ENCODE assay signal across 9 cellular contexts in genomic region chr2:63843093-63843492, GRCh38. TPM values are rescaled to one million over a fixed set of nuclear protein-coding genes. Genes with fewer than 3 reads are reported as not detected.
DNase-seq lines count a peak whose midpoint lies in the region; ATAC-seq and TF ChIP-seq lines count a peak whose summit lies in the region.
"Had no signal": no experiment of that assay in that cellular context is flagged by ENCODE, and none has a peak within 500 bp of the region (broad histone marks: within the 10 kb centered on the region; RNA-seq: fewer than 3 reads in every experiment).

No MANE protein-coding gene starts in this region.

- H3K36me3 ChIP-seq in HAP-1 (replicated peaks): no peaks in the 10 kb centered on the region

- H3K4me3 ChIP-seq in HAP-1 (peak overlapping the region; percentile 83), foreskin fibroblast (ENCODE audit: low read depth in 1 of 2, low read length in 2 of 2) (peak overlapping the region; percentile 86 to 88), skeletal muscle cell (ENCODE audit: low read depth, low read length) (peak overlapping the region; percentile 56)

- POLR2A ChIA-PET in activated B cell treated with CpG ODN at 0.5 μM for 24 hours (lab: Charles Lee): interaction anchor here (3.7 kb wide), 1 partner anchor 9 kb away, joined by 21 read pairs; no protein-coding TSS in a partner anchor

- H3K27me3 Mint-ChIP-seq in activated B cell treated with CpG ODN at 0.5 μM for 24 hours: no peaks in the 10 kb centered on the region

- ATAC-seq in activated B cell treated with CpG ODN at 0.5 μM for 24 hours (ENCODE audit: low read depth): no peak
- no peak for ATAC-seq in GM18868 (IDR thresholded peaks at IDR 0.05; ENCODE audit: unreplicated experiment)
- ATAC-seq in GM18505 (IDR thresholded peaks at IDR 0.05; ENCODE audit: unreplicated experiment): no peak

- peak overlapping the region; percentile 97 for H3K4me3 Mint-ChIP-seq in activated B cell treated with CpG ODN at 0.5 μM for 24 hours

- CTCF ChIA-PET in activated B cell treated with CpG ODN at 0.5 μM for 24 hours (lab: Charles Lee): interaction anchor here (1.9 kb wide), 1 partner anchor 18 kb away, joined by 9 read pairs; no protein-coding TSS in a partner anchor

- DNase-seq in HAP-1 (ENCODE audit: low spot score in 2 of 2) (no peak), activated B cell treated with CpG ODN at 0.5 μM for 24 hours (no peak), foreskin fibroblast (no peak), skeletal muscle cell (ENCODE audit: low read depth) (no peak), GM19240 (ENCODE audit: insufficient read length, low spot score) (no peak)
- DNase-seq in stimulated activated naive CD4-positive, alpha-beta T cell treated with Interleukin-2 at 50 U/mL for 16 hours (lab: John Stamatoyannopoulos, UW): no peak
- DNase-seq: NCI-H2227 treated with DMSO at 0.1 percent for 48 hours had no signal

- H3K4me1 Mint-ChIP-seq in activated B cell treated with CpG ODN at 0.5 μM for 24 hours: peaks cover 61% of the 10 kb centered on the region

- H3K4me1 ChIP-seq in HAP-1: peaks cover 52% of the 10 kb centered on the region

- TF ChIP-seq CTCF in activated B cell treated with CpG ODN at 0.5 μM for 24 hours (IDR thresholded peaks at IDR 0.05) (no peak), foreskin fibroblast (IDR thresholded peaks at IDR 0.05; ENCODE audit: low read depth, low read length) (no peak)

- no peaks in the 10 kb centered on the region for H3K9me3 Mint-ChIP-seq in activated B cell treated with CpG ODN at 0.5 μM for 24 hours

- in situ Hi-C loops in HAP-1 (cut with MboI; ENCODE audit: low sequenced_read_pairs): no loop called here

- intact Hi-C loops in activated B cell treated with CpG ODN at 0.5 μM for 24 hours (cut with micrococcal nuclease): loop anchor here (10.0 kb wide), 1 partner anchor 1648 kb away; the partner anchor contains the start of gene B3GNT2

- no peaks in the 10 kb centered on the region for H3K9me3 ChIP-seq in HAP-1

- TF ChIP-seq POLR2A in GM18505 (IDR thresholded peaks at IDR 0.05; ENCODE audit: borderline replicate concordance, extremely low read depth, insufficient read depth, insufficient read length): no peak

- no peaks in the 10 kb centered on the region for H3K27me3 ChIP-seq in HAP-1 (ENCODE audit: low read depth)

- H3K36me3 Mint-ChIP-seq in activated B cell treated with CpG ODN at 0.5 μM for 24 hours (ENCODE audit: low read depth): peaks cover 16% of the 10 kb centered on the region

- no peak overlapping the region for H3K27ac Mint-ChIP-seq in activated B cell treated with CpG ODN at 0.5 μM for 24 hours

RNA-seq across cellular contexts. Expression of gene UGP2, which starts 1.4 kb away (rescaled TPM):
- 69.8 and 73.5 TPM in 2 replicates for total RNA-seq in activated B cell treated with CpG ODN at 0.5 μM for 24 hours
